In the genomic region with DNA sequence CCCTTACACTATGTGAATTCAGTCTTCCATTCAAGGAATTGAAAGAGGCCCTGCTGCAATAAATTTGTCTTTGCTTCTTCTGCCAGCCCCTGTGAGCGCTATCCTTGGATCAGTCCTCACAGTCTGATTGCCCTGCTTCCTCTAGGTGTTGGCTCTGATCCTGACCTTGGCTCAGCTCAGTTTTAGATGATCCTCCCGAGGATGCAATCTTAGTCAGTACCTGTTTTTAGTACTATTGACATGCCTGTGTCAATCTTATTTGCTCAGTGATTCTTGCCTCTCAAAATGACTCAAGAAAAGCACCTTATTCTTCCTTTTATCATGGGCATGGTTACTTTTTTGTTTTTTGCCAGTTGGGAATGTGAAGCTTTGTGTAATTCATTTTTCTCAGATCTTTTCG, we compare ENCODE assay signal across 1 cellular context.
TF ChIP-seq lines count a peak whose summit lies in the region.

No MANE protein-coding gene starts in this region.

TF ChIP-seq in GM12878, 131 proteins besides CTCF, POLR2A, EP300 and RAD21 (continued from another document and continues in another):
- TF ChIP-seq BCL3 (IDR thresholded peaks at IDR 0.05; ENCODE audit: borderline replicate concordance, insufficient read depth, low read depth, low read length, poor library complexity, severe bottlenecking) (peak; percentile 41), ZNF384 (IDR thresholded peaks at IDR 0.05; ENCODE audit: borderline replicate concordance, low read depth, low read length) (no peak), NR2F1 (conservative IDR thresholded peaks at IDR 0.05) (no peak), NRF1 (conservative IDR thresholded peaks at IDR 0.05; ENCODE audit: low read depth, low read length) (no peak), POU2F2 (IDR thresholded peaks at IDR 0.05; ENCODE audit: borderline replicate concordance, low read depth, low read length) (no peak), ZNF217 (IDR thresholded peaks at IDR 0.05) (no peak), FOS (IDR thresholded peaks at IDR 0.05; ENCODE audit: borderline replicate concordance, extremely low read depth, insufficient read length) (no peak), LARP7 (IDR thresholded peaks at IDR 0.05) (no peak), CREM (IDR thresholded peaks at IDR 0.05; ENCODE audit: low read depth) (0 out of 2 replicates have a peak, but pooled peaks have one; percentile 24), KLF5 (IDR thresholded peaks at IDR 0.05; ENCODE audit: partially characterized antibody) (no peak), PRDM15 (CRISPR knock-in tag; IDR thresholded peaks at IDR 0.05) (no peak), CHD4 (IDR thresholded peaks at IDR 0.05) (no peak), ATF7 (IDR thresholded peaks at IDR 0.05; ENCODE audit: low read depth) (no peak), ZZZ3 (IDR thresholded peaks at IDR 0.05; ENCODE audit: control insufficient read depth, insufficient read length, low read depth) (no peak), E2F4 (IDR thresholded peaks at IDR 0.05; ENCODE audit: low read depth, low read length) (no peak), PAX5 (IDR thresholded peaks at IDR 0.05; ENCODE audit: borderline replicate concordance, low read depth, low read length) (no peak), MXI1 (IDR thresholded peaks at IDR 0.05; ENCODE audit: low read depth, low read length) (no peak), CBX3 (IDR thresholded peaks at IDR 0.05; ENCODE audit: borderline replicate concordance, low read depth) (no peak), EED (IDR thresholded peaks at IDR 0.05; ENCODE audit: low read depth) (peak; percentile 68; the same call in 1 of the 2 replicates), SMARCA5 (IDR thresholded peaks at IDR 0.05) (no peak), TARDBP (IDR thresholded peaks at IDR 0.05; ENCODE audit: borderline replicate concordance) (no peak), KDM1A (IDR thresholded peaks at IDR 0.05; ENCODE audit: borderline replicate concordance) (no peak), YBX1 (IDR thresholded peaks at IDR 0.05) (no peak), BHLHE40 (IDR thresholded peaks at IDR 0.05; ENCODE audit: borderline replicate concordance in 1 of 2, low read depth in 2 of 2, low read length in 1 of 2) (no peak), GATAD2B (conservative IDR thresholded peaks at IDR 0.05; ENCODE audit: low read depth) (no peak), RBBP5 (conservative IDR thresholded peaks at IDR 0.05) (no peak), E4F1 (IDR thresholded peaks at IDR 0.05; ENCODE audit: borderline replicate concordance, partially characterized antibody) (no peak), RUNX3 (IDR thresholded peaks at IDR 0.05; ENCODE audit: low read length) (no peak; the same call in 1 of the 2 replicates), ATF2 (IDR thresholded peaks at IDR 0.05; ENCODE audit: low read length) (0 out of 2 replicates have a peak, but pooled peaks have one; percentile 38), RCOR1 (conservative IDR thresholded peaks at IDR 0.05; ENCODE audit: low read depth, low read length) (no peak), CBX5 (IDR thresholded peaks at IDR 0.05; ENCODE audit: low read depth) (no peak)
- TF ChIP-seq, protein P1, sequence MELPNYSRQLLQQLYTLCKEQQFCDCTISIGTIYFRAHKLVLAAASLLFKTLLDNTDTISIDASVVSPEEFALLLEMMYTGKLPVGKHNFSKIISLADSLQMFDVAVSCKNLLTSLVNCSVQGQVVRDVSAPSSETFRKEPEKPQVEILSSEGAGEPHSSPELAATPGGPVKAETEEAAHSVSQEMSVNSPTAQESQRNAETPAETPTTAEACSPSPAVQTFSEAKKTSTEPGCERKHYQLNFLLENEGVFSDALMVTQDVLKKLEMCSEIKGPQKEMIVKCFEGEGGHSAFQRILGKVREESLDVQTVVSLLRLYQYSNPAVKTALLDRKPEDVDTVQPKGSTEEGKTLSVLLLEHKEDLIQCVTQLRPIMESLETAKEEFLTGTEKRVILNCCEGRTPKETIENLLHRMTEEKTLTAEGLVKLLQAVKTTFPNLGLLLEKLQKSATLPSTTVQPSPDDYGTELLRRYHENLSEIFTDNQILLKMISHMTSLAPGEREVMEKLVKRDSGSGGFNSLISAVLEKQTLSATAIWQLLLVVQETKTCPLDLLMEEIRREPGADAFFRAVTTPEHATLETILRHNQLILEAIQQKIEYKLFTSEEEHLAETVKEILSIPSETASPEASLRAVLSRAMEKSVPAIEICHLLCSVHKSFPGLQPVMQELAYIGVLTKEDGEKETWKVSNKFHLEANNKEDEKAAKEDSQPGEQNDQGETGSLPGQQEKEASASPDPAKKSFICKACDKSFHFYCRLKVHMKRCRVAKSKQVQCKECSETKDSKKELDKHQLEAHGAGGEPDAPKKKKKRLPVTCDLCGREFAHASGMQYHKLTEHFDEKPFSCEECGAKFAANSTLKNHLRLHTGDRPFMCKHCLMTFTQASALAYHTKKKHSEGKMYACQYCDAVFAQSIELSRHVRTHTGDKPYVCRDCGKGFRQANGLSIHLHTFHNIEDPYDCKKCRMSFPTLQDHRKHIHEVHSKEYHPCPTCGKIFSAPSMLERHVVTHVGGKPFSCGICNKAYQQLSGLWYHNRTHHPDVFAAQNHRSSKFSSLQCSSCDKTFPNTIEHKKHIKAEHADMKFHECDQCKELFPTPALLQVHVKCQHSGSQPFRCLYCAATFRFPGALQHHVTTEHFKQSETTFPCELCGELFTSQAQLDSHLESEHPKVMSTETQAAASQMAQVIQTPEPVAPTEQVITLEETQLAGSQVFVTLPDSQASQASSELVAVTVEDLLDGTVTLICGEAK (IDR thresholded peaks at IDR 0.05; ENCODE audit: borderline replicate concordance): no peak
- TF ChIP-seq, protein P2, sequence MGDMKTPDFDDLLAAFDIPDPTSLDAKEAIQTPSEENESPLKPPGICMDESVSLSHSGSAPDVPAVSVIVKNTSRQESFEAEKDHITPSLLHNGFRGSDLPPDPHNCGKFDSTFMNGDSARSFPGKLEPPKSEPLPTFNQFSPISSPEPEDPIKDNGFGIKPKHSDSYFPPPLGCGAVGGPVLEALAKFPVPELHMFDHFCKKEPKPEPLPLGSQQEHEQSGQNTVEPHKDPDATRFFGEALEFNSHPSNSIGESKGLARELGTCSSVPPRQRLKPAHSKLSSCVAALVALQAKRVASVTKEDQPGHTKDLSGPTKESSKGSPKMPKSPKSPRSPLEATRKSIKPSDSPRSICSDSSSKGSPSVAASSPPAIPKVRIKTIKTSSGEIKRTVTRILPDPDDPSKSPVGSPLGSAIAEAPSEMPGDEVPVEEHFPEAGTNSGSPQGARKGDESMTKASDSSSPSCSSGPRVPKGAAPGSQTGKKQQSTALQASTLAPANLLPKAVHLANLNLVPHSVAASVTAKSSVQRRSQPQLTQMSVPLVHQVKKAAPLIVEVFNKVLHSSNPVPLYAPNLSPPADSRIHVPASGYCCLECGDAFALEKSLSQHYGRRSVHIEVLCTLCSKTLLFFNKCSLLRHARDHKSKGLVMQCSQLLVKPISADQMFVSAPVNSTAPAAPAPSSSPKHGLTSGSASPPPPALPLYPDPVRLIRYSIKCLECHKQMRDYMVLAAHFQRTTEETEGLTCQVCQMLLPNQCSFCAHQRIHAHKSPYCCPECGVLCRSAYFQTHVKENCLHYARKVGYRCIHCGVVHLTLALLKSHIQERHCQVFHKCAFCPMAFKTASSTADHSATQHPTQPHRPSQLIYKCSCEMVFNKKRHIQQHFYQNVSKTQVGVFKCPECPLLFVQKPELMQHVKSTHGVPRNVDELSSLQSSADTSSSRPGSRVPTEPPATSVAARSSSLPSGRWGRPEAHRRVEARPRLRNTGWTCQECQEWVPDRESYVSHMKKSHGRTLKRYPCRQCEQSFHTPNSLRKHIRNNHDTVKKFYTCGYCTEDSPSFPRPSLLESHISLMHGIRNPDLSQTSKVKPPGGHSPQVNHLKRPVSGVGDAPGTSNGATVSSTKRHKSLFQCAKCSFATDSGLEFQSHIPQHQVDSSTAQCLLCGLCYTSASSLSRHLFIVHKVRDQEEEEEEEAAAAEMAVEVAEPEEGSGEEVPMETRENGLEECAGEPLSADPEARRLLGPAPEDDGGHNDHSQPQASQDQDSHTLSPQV (IDR thresholded peaks at IDR 0.05): no peak
- TF ChIP-seq, protein P3, sequence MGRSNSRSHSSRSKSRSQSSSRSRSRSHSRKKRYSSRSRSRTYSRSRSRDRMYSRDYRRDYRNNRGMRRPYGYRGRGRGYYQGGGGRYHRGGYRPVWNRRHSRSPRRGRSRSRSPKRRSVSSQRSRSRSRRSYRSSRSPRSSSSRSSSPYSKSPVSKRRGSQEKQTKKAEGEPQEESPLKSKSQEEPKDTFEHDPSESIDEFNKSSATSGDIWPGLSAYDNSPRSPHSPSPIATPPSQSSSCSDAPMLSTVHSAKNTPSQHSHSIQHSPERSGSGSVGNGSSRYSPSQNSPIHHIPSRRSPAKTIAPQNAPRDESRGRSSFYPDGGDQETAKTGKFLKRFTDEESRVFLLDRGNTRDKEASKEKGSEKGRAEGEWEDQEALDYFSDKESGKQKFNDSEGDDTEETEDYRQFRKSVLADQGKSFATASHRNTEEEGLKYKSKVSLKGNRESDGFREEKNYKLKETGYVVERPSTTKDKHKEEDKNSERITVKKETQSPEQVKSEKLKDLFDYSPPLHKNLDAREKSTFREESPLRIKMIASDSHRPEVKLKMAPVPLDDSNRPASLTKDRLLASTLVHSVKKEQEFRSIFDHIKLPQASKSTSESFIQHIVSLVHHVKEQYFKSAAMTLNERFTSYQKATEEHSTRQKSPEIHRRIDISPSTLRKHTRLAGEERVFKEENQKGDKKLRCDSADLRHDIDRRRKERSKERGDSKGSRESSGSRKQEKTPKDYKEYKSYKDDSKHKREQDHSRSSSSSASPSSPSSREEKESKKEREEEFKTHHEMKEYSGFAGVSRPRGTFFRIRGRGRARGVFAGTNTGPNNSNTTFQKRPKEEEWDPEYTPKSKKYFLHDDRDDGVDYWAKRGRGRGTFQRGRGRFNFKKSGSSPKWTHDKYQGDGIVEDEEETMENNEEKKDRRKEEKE (IDR thresholded peaks at IDR 0.05): no peak
